Comparison of ENCODE assay signal across 34 cellular contexts in the genomic region with DNA sequence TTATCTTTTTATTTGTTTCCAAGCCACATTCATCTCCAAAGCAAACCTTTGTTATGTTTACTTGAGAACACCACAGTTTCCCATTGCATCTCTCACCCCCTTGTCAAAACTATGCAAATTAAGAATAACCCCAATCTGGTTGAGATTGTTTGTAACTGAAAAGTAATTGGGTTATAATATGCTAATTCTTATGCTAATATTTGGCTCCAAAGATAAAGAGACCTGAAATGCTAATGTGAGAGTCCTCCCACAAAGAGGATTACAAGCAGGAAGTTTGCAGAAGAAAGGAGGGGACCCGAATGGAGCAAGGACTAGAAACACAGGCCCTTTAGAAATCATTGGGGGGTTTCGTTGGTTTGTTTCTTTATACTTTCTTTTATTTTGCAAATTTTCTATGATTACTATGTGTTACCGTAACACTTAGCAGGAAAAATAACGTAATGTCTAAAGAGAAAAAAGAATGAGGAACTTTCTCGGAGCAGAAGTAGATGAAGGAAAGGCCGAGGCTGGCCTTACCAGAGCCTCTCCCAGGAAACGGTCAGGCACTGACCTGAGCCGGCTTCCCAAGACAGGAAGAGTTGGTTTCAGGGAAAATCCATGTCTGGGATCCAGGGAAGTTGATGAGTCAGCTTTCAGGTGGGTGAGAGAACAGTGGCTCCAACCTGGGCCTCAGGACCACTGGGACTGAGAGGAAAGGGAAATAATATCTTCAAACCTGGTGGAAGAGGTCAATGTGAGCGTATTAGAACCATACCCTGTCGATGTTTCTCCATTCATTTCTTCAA.
DNase-seq lines count a peak whose midpoint lies in the region; ATAC-seq, FAIRE-seq and TF ChIP-seq lines count a peak whose summit lies in the region.
"Had no signal": no experiment of that assay in that cellular context is flagged by ENCODE, and none has a peak within 500 bp of the region (broad histone marks: within the 10 kb centered on the region; RNA-seq: fewer than 3 reads in every experiment).

No MANE protein-coding gene starts in this region.

- H3K4me3 Mint-ChIP-seq in CD4-positive, alpha-beta T cell = no peak overlapping the region
- no peak overlapping the region for H3K4me3 Mint-ChIP-seq in dendritic cell treated with granulocyte-macrophage colony-stimulating factor and Interleukin-4, amounts not matched to agents 40 ng/mL and 50 ng/mL, for 4 days
- no peak overlapping the region for H3K4me3 Mint-ChIP-seq in neural crest cell
- H3K4me3 Mint-ChIP-seq: B cell; immature natural killer cell; memory B cell; T-helper 1 cell treated with Interleukin-12 subunit alpha and Interleukin-12 subunit beta and Interleukin-4 antibody, amounts not matched to agents 30 μg/mL and 1 μg/mL, for 36 hours had no signal

- ATAC-seq in CD4-positive, alpha-beta T cell (ENCODE audit: poor library complexity) = no peak
- ATAC-seq in HG03045 (IDR thresholded peaks at IDR 0.05; ENCODE audit: unreplicated experiment) (no peak), HG03439 (IDR thresholded peaks at IDR 0.05; ENCODE audit: unreplicated experiment) (no peak)
- ATAC-seq: activated CD4-positive, CD25-positive, alpha-beta regulatory T cell treated with anti-CD3 and anti-CD28 coated beads, Interleukin-2, amount 50 U/mL, for 24 hours; activated naive CD4-positive, alpha-beta T cell treated with anti-CD3 and anti-CD28 coated beads, Interleukin-2, amount 50 U/mL, for 72 hours; gastroesophageal sphincter; GM12878; left lobe of liver had no signal

- CTCF ChIA-PET in CD4-positive, alpha-beta T cell (lab: Charles Lee) = interaction anchor here (0.5 to 1.6 kb wide), 2 partner anchors 19 to 762 kb away, joined by 3 to 5 read pairs; no protein-coding TSS in a partner anchor

- no peak overlapping the region for H3K9ac ChIP-seq in HUES48 (ENCODE audit: low read depth, low read length)
- H3K9ac ChIP-seq: parathyroid adenoma had no signal

- no peak for DNase-seq in CD4-positive, alpha-beta T cell
- DNase-seq in neural crest cell (ENCODE audit: low read depth, low spot score) (no peak), D721Med (ENCODE audit: insufficient read length, low spot score) (no peak)
- DNase-seq: ACHN; activated CD4-positive, alpha-beta T cell treated with anti-CD3 and anti-CD28 coated beads, Interleukin-2, amount 50 U/mL, for 4 hours; amygdala; brain microvascular endothelial cell; DMS153; dorsolateral prefrontal cortex; immature natural killer cell; MM.1S; NCI-H1417; NCI-H2029; NCI-H526; retina; stimulated activated naive CD4-positive, alpha-beta T cell treated with Interleukin-2 at 50 U/mL for 16 hours had no signal

- no peak for FAIRE-seq in D721Med (lab: Jason Lieb, UNC)
- FAIRE-seq: GM12878, HTR-8/SVneo, urothelium cell line had no signal

- intact Hi-C loops in CD4-positive, alpha-beta T cell (cut with DNase I, micrococcal nuclease) = no loop called here
- intact Hi-C loops in dendritic cell treated with granulocyte-macrophage colony-stimulating factor and Interleukin-4, amounts not matched to agents 40 ng/mL and 50 ng/mL, for 4 days (cut with micrococcal nuclease) = no loop called here

- no peaks in the 10 kb centered on the region for H3K9me3 Mint-ChIP-seq in CD4-positive, alpha-beta T cell
- H3K9me3 Mint-ChIP-seq in dendritic cell treated with granulocyte-macrophage colony-stimulating factor and Interleukin-4, amounts not matched to agents 40 ng/mL and 50 ng/mL, for 4 days = no peaks in the 10 kb centered on the region
- peaks cover 3% of the 10 kb centered on the region for H3K9me3 Mint-ChIP-seq in neural crest cell
- H3K9me3 Mint-ChIP-seq: activated naive CD4-positive, alpha-beta T cell treated with anti-CD3 and anti-CD28 coated beads, Interleukin-2, amount 50 U/mL, for 72 hours; immature natural killer cell; memory B cell; T-helper 1 cell treated with Interleukin-12 subunit alpha and Interleukin-12 subunit beta and Interleukin-4 antibody, amounts not matched to agents 30 μg/mL and 1 μg/mL, for 36 hours had no signal

- TF ChIP-seq CTCF in CD4-positive, alpha-beta T cell (IDR thresholded peaks at IDR 0.05) = no peak
- TF ChIP-seq CTCF in neural crest cell (conservative IDR thresholded peaks at IDR 0.05) = no peak
- TF ChIP-seq CTCF in D721Med (IDR thresholded peaks at IDR 0.05; ENCODE audit: insufficient read depth, missing control alignments) = no peak

- peaks cover 4% of the 10 kb centered on the region for H3K36me3 Mint-ChIP-seq in CD4-positive, alpha-beta T cell (ENCODE audit: low read depth)
- H3K36me3 Mint-ChIP-seq in dendritic cell treated with granulocyte-macrophage colony-stimulating factor and Interleukin-4, amounts not matched to agents 40 ng/mL and 50 ng/mL, for 4 days (ENCODE audit: low read depth) = no peaks in the 10 kb centered on the region
- H3K36me3 Mint-ChIP-seq in neural crest cell (ENCODE audit: low read depth) = no peaks in the 10 kb centered on the region
- H3K36me3 Mint-ChIP-seq: activated naive CD4-positive, alpha-beta T cell treated with anti-CD3 and anti-CD28 coated beads, Interleukin-2, amount 50 U/mL, for 72 hours; immature natural killer cell; memory B cell had no signal

- peaks cover 48% of the 10 kb centered on the region for H3K4me1 Mint-ChIP-seq in CD4-positive, alpha-beta T cell (ENCODE audit: low read depth)
- H3K4me1 Mint-ChIP-seq in dendritic cell treated with granulocyte-macrophage colony-stimulating factor and Interleukin-4, amounts not matched to agents 40 ng/mL and 50 ng/mL, for 4 days (ENCODE audit: low read depth) = peaks cover 19% of the 10 kb centered on the region
- peaks cover 5% of the 10 kb centered on the region for H3K4me1 Mint-ChIP-seq in neural crest cell
- H3K4me1 Mint-ChIP-seq: B cell, immature natural killer cell had no signal

- H3K27ac ChIP-seq in CD4-positive, alpha-beta T cell (ENCODE audit: low read depth, low read length) = no peak overlapping the region
- peak overlapping the region; percentile 78 for H3K27ac ChIP-seq in HUES48 (ENCODE audit: low read depth, low read length)
- H3K27ac ChIP-seq: brain microvascular endothelial cell, gastroesophageal sphincter, parathyroid adenoma, PC-9, SK-N-MC had no signal

- H3K4me3 ChIP-seq in HUES48 (ENCODE audit: low read depth, low read length) = no peak overlapping the region
- H3K4me3 ChIP-seq: dorsolateral prefrontal cortex, gastroesophageal sphincter, GM12878, PC-9, SK-N-MC, skin epidermis had no signal

- no peaks in the 10 kb centered on the region for H3K27me3 Mint-ChIP-seq in CD4-positive, alpha-beta T cell
- H3K27me3 Mint-ChIP-seq in dendritic cell treated with granulocyte-macrophage colony-stimulating factor and Interleukin-4, amounts not matched to agents 40 ng/mL and 50 ng/mL, for 4 days = peaks cover 3% of the 10 kb centered on the region
- no peaks in the 10 kb centered on the region for H3K27me3 Mint-ChIP-seq in neural crest cell (ENCODE audit: low read depth)

- H3K4me1 ChIP-seq in HUES48 (ENCODE audit: control insufficient read depth, insufficient read depth, low read length) = peaks cover 38% of the 10 kb centered on the region
- H3K4me1 ChIP-seq: parathyroid adenoma had no signal

- no peaks in the 10 kb centered on the region for H3K9me3 ChIP-seq in CD4-positive, alpha-beta T cell (ENCODE audit: control insufficient read depth, low read length)
- H3K9me3 ChIP-seq in HUES48 (ENCODE audit: control insufficient read depth, insufficient read depth, low read length) = no peaks in the 10 kb centered on the region
- H3K9me3 ChIP-seq: gastroesophageal sphincter had no signal

- H3K27me3 ChIP-seq in CD4-positive, alpha-beta T cell (ENCODE audit: control insufficient read depth, insufficient read depth, low read length) = no peaks in the 10 kb centered on the region
- peaks cover 24% of the 10 kb centered on the region for H3K27me3 ChIP-seq in HUES48 (ENCODE audit: control insufficient read depth, insufficient read depth, low read length)
- H3K27me3 ChIP-seq: dorsolateral prefrontal cortex, gastroesophageal sphincter had no signal

- H3K27ac Mint-ChIP-seq in CD4-positive, alpha-beta T cell = peak overlapping the region; percentile 58
- peak overlapping the region; percentile 72 for H3K27ac Mint-ChIP-seq in dendritic cell treated with granulocyte-macrophage colony-stimulating factor and Interleukin-4, amounts not matched to agents 40 ng/mL and 50 ng/mL, for 4 days
- H3K27ac Mint-ChIP-seq in neural crest cell (ENCODE audit: unreplicated experiment) = peak overlapping the region; percentile 44
- H3K27ac Mint-ChIP-seq: activated naive CD4-positive, alpha-beta T cell treated with anti-CD3 and anti-CD28 coated beads, Interleukin-2, amount 50 U/mL, for 72 hours; B cell; immature natural killer cell; memory B cell; T-helper 1 cell treated with Interleukin-12 subunit alpha and Interleukin-12 subunit beta and Interleukin-4 antibody, amounts not matched to agents 30 μg/mL and 1 μg/mL, for 36 hours had no signal

- POLR2A ChIA-PET in CD4-positive, alpha-beta T cell (lab: Charles Lee) = interaction anchor here (3.8 to 9.2 kb wide), 2 partner anchors 8 to 12 kb away, joined by 22 to 160 read pairs; no protein-coding TSS in a partner anchor

- no peaks in the 10 kb centered on the region for H3K36me3 ChIP-seq in HUES48 (ENCODE audit: control insufficient read depth, insufficient read depth, low read length)
- H3K36me3 ChIP-seq: brain microvascular endothelial cell, gastroesophageal sphincter had no signal
